Comparison of ENCODE assay signal across 1 cellular context in genomic region chr6:28225056-28225834, GRCh38.
TF ChIP-seq lines count a peak whose summit lies in the region.

Gene ZSCAN9 (plus strand): TSS chr6:28225275. CDS start chr6:28227085, 1,810 bp downstream.

TF ChIP-seq in WTC11, 78 proteins besides CTCF, POLR2A, EP300 and RAD21 (continued from another document and continues in another):
- 0 out of 2 replicates have a peak, but pooled peaks have one; percentile 37 for TF ChIP-seq NFE2L1 (CRISPR knock-in tag; IDR thresholded peaks at IDR 0.05)
- TF ChIP-seq ARID4B (CRISPR knock-in tag; IDR thresholded peaks at IDR 0.05; ENCODE audit: borderline replicate concordance): no peak
- TF ChIP-seq IRF2 (CRISPR knock-in tag; IDR thresholded peaks at IDR 0.05; ENCODE audit: borderline replicate concordance, low read depth): no peak
- no peak for TF ChIP-seq STAT6 (CRISPR knock-in tag; conservative IDR thresholded peaks at IDR 0.05; ENCODE audit: low read depth)
- TF ChIP-seq ERG (CRISPR knock-in tag; IDR thresholded peaks at IDR 0.05): no peak
- no peak for TF ChIP-seq ZNF425 (CRISPR knock-in tag; conservative IDR thresholded peaks at IDR 0.05)
- TF ChIP-seq ZNF671 (CRISPR knock-in tag; IDR thresholded peaks at IDR 0.05): no peak
- no peak for TF ChIP-seq ATF6 (CRISPR knock-in tag; IDR thresholded peaks at IDR 0.05)
- TF ChIP-seq ATF3 (CRISPR knock-in tag; conservative IDR thresholded peaks at IDR 0.05): no peak
- no peak for TF ChIP-seq ZNF121 (CRISPR knock-in tag; IDR thresholded peaks at IDR 0.05)
- peak; percentile 50; the same call in 1 of the 2 replicates for TF ChIP-seq FOXK1 (CRISPR knock-in tag; IDR thresholded peaks at IDR 0.05)
- no peak for TF ChIP-seq TEAD4 (CRISPR knock-in tag; IDR thresholded peaks at IDR 0.05)
- no peak for TF ChIP-seq SMAD4 (CRISPR knock-in tag; IDR thresholded peaks at IDR 0.05)
- 0 out of 2 replicates have a peak, but pooled peaks have one; percentile 24 for TF ChIP-seq CREM (CRISPR knock-in tag; IDR thresholded peaks at IDR 0.05)
- no peak for TF ChIP-seq ZNF423 (CRISPR knock-in tag; IDR thresholded peaks at IDR 0.05)
- TF ChIP-seq ZBTB21 (CRISPR knock-in tag; IDR thresholded peaks at IDR 0.05; ENCODE audit: borderline replicate concordance): no peak
- no peak for TF ChIP-seq ZNF138 (CRISPR knock-in tag; conservative IDR thresholded peaks at IDR 0.05)
- TF ChIP-seq ETV6 (CRISPR knock-in tag; IDR thresholded peaks at IDR 0.05): no peak
- TF ChIP-seq JAZF1 (CRISPR knock-in tag; IDR thresholded peaks at IDR 0.05): no peak
- peak; percentile 76; the same call in 1 of the 2 replicates for TF ChIP-seq KAT7 (CRISPR knock-in tag; IDR thresholded peaks at IDR 0.05; ENCODE audit: borderline replicate concordance)
- TF ChIP-seq IRF1 (CRISPR knock-in tag; IDR thresholded peaks at IDR 0.05): no peak
- TF ChIP-seq ZNF263 (CRISPR knock-in tag; IDR thresholded peaks at IDR 0.05; ENCODE audit: low read depth): no peak
- no peak for TF ChIP-seq GRHL2 (CRISPR knock-in tag; IDR thresholded peaks at IDR 0.05; ENCODE audit: insufficient replicate concordance, severe bottlenecking)
- no peak for TF ChIP-seq CBFB (CRISPR knock-in tag; IDR thresholded peaks at IDR 0.05; ENCODE audit: low read depth)
- TF ChIP-seq ESRRA (CRISPR knock-in tag; IDR thresholded peaks at IDR 0.05; ENCODE audit: borderline replicate concordance): no peak
- no peak for TF ChIP-seq E2F4 (CRISPR knock-in tag; IDR thresholded peaks at IDR 0.05; ENCODE audit: borderline replicate concordance, low read depth)
- TF ChIP-seq FOXJ3 (CRISPR knock-in tag; IDR thresholded peaks at IDR 0.05; ENCODE audit: borderline replicate concordance): no peak
- TF ChIP-seq ZNF512 (CRISPR knock-in tag; IDR thresholded peaks at IDR 0.05; ENCODE audit: borderline replicate concordance): no peak
- TF ChIP-seq NR3C1 (CRISPR knock-in tag; conservative IDR thresholded peaks at IDR 0.05; ENCODE audit: low read depth): no peak
- no peak for TF ChIP-seq E2F1 (CRISPR knock-in tag; IDR thresholded peaks at IDR 0.05)
- TF ChIP-seq HMGA2 (CRISPR knock-in tag; IDR thresholded peaks at IDR 0.05): no peak
- no peak for TF ChIP-seq ZNF532 (CRISPR knock-in tag; IDR thresholded peaks at IDR 0.05; ENCODE audit: borderline replicate concordance)
